Comparison of ENCODE assay signal across 1 cellular context in genomic region chr9:113401027-113401792, GRCh38.
TF ChIP-seq lines count a peak whose summit lies in the region.

Gene ALAD (minus strand): TSS chr9:113401284. CDS start chr9:113393559, 7,725 bp downstream.

TF ChIP-seq in HEK293, 187 proteins besides CTCF, POLR2A, EP300 and RAD21 (continued from another document):
- TF ChIP-seq OSR2 (tag by site-specific recombination; IDR thresholded peaks at IDR 0.05) (0 out of 2 replicates have a peak, but pooled peaks have one; percentile 30), GLIS2 (tag by site-specific recombination; IDR thresholded peaks at IDR 0.05) (peak; percentile 99), SCRT1 (tag by site-specific recombination; IDR thresholded peaks at IDR 0.05; ENCODE audit: borderline replicate concordance) (no peak), ZNF792 (tag by site-specific recombination; IDR thresholded peaks at IDR 0.05) (no peak)
